Comparison of ENCODE assay signal across 25 cellular contexts in the genomic region with DNA sequence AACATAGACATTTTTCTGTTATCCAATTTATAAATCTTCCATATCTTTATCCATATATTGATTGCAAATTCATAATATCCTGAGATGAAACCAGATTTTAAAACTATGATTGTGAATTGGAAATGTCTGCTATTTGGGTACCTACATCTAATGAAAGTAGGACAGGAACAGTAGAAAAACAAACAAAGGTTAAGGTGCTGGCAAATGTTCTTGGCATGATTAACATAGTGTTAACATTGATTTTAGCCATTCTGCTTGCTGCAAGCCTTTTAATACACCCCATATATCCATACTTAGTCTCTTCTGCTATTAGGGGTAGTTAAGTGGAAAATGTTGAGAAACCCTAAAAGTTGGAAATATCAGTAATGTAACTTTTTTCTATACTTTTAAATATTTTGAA.
DNase-seq lines count a peak whose midpoint lies in the region; ATAC-seq, FAIRE-seq and TF ChIP-seq lines count a peak whose summit lies in the region.
"Had no signal": no experiment of that assay in that cellular context is flagged by ENCODE, and none has a peak within 500 bp of the region (broad histone marks: within the 10 kb centered on the region; RNA-seq: fewer than 3 reads in every experiment).

No MANE protein-coding gene starts in this region.

- H3K36me3 Mint-ChIP-seq in effector memory CD8-positive, alpha-beta T cell (ENCODE audit: insufficient read depth): no peaks in the 10 kb centered on the region
- H3K36me3 Mint-ChIP-seq: CD14-positive monocyte; CD8-positive, alpha-beta memory T cell had no signal

- TF ChIP-seq RAD21 in liver (IDR thresholded peaks at IDR 0.05) (peak; percentile 4 to 6), HepG2 (CRISPR knock-in tag; IDR thresholded peaks at IDR 0.05) (no peak)

- in situ Hi-C loops in HepG2 (cut with HindIII; ENCODE audit: extremely low pct_ligation_motif_present, low pct_unique_long_range_greater_than_20kb): no loop called here

- H3K9me3 Mint-ChIP-seq in effector memory CD8-positive, alpha-beta T cell: peaks cover 4 to 8% of the 10 kb centered on the region in 2 donors
- H3K9me3 Mint-ChIP-seq: CD4-positive, alpha-beta T cell had no signal

- FAIRE-seq in HepG2 (lab: Jason Lieb, UNC): no peak
- FAIRE-seq: A549, D721Med, GM12892, H1 had no signal

- DNase-seq in HepG2 (ENCODE audit: low spot score) (no peak), cerebellum (ENCODE audit: low spot score) (peak; percentile 33), left lobe of liver (ENCODE audit: low spot score) (no peak), heart left ventricle (no peak)
- DNase-seq in effector memory CD8-positive, alpha-beta T cell: no peak
- DNase-seq in stimulated activated CD4-positive, alpha-beta T cell treated with anti-CD3 and anti-CD28 coated beads, Interleukin-15, amount 100 ng/mL, for 24 hours: no peak
- DNase-seq: 8988T; ACHN; AML-193; BE2C; CD4-positive, alpha-beta T cell; CD8-positive, alpha-beta memory T cell; DMS 273 treated with DMSO at 0.1 percent for 48 hours; DMS79; EL; GM23248; H7; HCEC 1CT had no signal

- ATAC-seq in HepG2 (no peak), left lobe of liver (peak; percentile 94), heart left ventricle (no peak)
- ATAC-seq in effector memory CD8-positive, alpha-beta T cell (replicated peaks): no peak
- ATAC-seq: A549 had no signal

- no peak overlapping the region for H2AFZ ChIP-seq in HepG2 (ENCODE audit: low read length)
- H2AFZ ChIP-seq: GM23248 had no signal

- H3K79me2 ChIP-seq in HepG2 (ENCODE audit: insufficient read depth, low read length): no peaks in the 10 kb centered on the region

- H3K9me3 ChIP-seq in liver (ENCODE audit: control insufficient read depth in 4 of 4, low read length in 3 of 4): no peaks in the 10 kb centered on the region
- H3K9me3 ChIP-seq in HepG2 (ENCODE audit: low read length): no peaks in the 10 kb centered on the region
- no peaks in the 10 kb centered on the region for H3K9me3 ChIP-seq in heart left ventricle
- H3K9me3 ChIP-seq: A549; BE2C; BLaER1 treated with 17β-estradiol and CSF1 and Interleukin-3, amounts not matched to agents 10 nM and 100 nM had no signal

- no peaks in the 10 kb centered on the region for H3K27me3 ChIP-seq in liver (ENCODE audit: control insufficient read depth in 4 of 4, insufficient read depth in 4 of 4, low read length in 3 of 4)
- no peaks in the 10 kb centered on the region for H3K27me3 ChIP-seq in HepG2 (ENCODE audit: control insufficient read depth in 1 of 2, insufficient read depth in 2 of 2, low read length in 2 of 2)
- no peaks in the 10 kb centered on the region for H3K27me3 ChIP-seq in heart left ventricle
- H3K27me3 ChIP-seq: BE2C; BLaER1 treated with 17β-estradiol and CSF1 and Interleukin-3, amounts not matched to agents 10 nM and 100 nM had no signal

- POLR2A ChIA-PET in HepG2 (lab: Yijun Ruan, JAX): no interaction called here

- H3K36me3 ChIP-seq in liver (ENCODE audit: control insufficient read depth in 4 of 4, insufficient read depth in 3 of 4, low read depth in 1 of 4, low read length in 3 of 4): no peaks in the 10 kb centered on the region
- no peaks in the 10 kb centered on the region for H3K36me3 ChIP-seq in HepG2 (replicated peaks in 1 of 2; ENCODE audit: control insufficient read depth in 1 of 2, insufficient read depth in 2 of 2, low read length in 2 of 2)
- H3K36me3 ChIP-seq in heart left ventricle: no peaks in the 10 kb centered on the region
- H3K36me3 ChIP-seq: BE2C; BLaER1 treated with 17β-estradiol and CSF1 and Interleukin-3, amounts not matched to agents 10 nM and 100 nM had no signal

- no peaks in the 10 kb centered on the region for H3K4me1 Mint-ChIP-seq in effector memory CD8-positive, alpha-beta T cell (ENCODE audit: low read depth in 2 of 2)
- H3K4me1 Mint-ChIP-seq: CD14-positive monocyte; CD8-positive, alpha-beta memory T cell had no signal

- intact Hi-C loops in HepG2 (cut with micrococcal nuclease; ENCODE audit: unreplicated experiment): no loop called here
- intact Hi-C loops in heart left ventricle (cut with DNase I): no loop called here

- H3K27ac ChIP-seq in liver (ENCODE audit: low read depth in 1 of 2, low read length in 2 of 2) (no peak overlapping the region), HepG2 (ENCODE audit: extremely low read length, insufficient read depth, low read length) (no peak overlapping the region), heart left ventricle (no peak overlapping the region)
- H3K27ac ChIP-seq: A549; BLaER1 treated with 17β-estradiol and CSF1 and Interleukin-3, amounts not matched to agents 10 nM and 100 nM; GM23248 had no signal

- H3K4me1 ChIP-seq in liver (ENCODE audit: control insufficient read depth in 4 of 4, insufficient read depth in 4 of 4, low read length in 3 of 4) (peaks cover 2 to 24% (median 15%) of the 10 kb centered on the region in 4 donors), HepG2 (ENCODE audit: insufficient read depth, low read length) (no peaks in the 10 kb centered on the region), heart left ventricle (no peaks in the 10 kb centered on the region)
- H3K4me1 ChIP-seq: A549; BE2C; BLaER1 treated with 17β-estradiol and CSF1 and Interleukin-3, amounts not matched to agents 10 nM and 100 nM had no signal

- BruUV-seq in HepG2 (replicated peaks; lab: Mats Ljungman, UMichigan): no TSS peak

- CTCF ChIA-PET in HepG2 (lab: Yijun Ruan, JAX; ENCODE audit: low intra/inter-chr PET ratio, low total read pairs): no interaction called here

- no peak overlapping the region for H3K4me3 ChIP-seq in liver (ENCODE audit: low read depth in 1 of 3, low read length in 3 of 3)
- H3K4me3 ChIP-seq in HepG2 (replicated peaks in 1 of 3; ENCODE audit: insufficient read depth in 1 of 3, low read depth in 2 of 3, low read length in 3 of 3): no peak overlapping the region
- H3K4me3 ChIP-seq in heart left ventricle: no peak overlapping the region
- H3K4me3 ChIP-seq: A549; BLaER1 treated with 17β-estradiol and CSF1 and Interleukin-3, amounts not matched to agents 10 nM and 100 nM; GM23248 had no signal

- TF ChIP-seq CTCF in liver (IDR thresholded peaks at IDR 0.05; ENCODE audit: low read depth, low read length, missing input control) (no peak), HepG2 (CRISPR knock-in tag; IDR thresholded peaks at IDR 0.05) (no peak), heart left ventricle (IDR thresholded peaks at IDR 0.05) (no peak)

- no peak overlapping the region for H3K4me3 Mint-ChIP-seq in effector memory CD8-positive, alpha-beta T cell
- H3K4me3 Mint-ChIP-seq: CD14-positive monocyte; CD4-positive, alpha-beta T cell; CD8-positive, alpha-beta memory T cell had no signal

- TF ChIP-seq POLR2A in HepG2 (IDR thresholded peaks at IDR 0.05; ENCODE audit: insufficient read depth in 1 of 2, low read depth in 2 of 2, low read length in 2 of 2) (no peak), heart left ventricle (IDR thresholded peaks at IDR 0.05) (no peak)

- no peaks in the 10 kb centered on the region for H3K27me3 Mint-ChIP-seq in effector memory CD8-positive, alpha-beta T cell
- H3K27me3 Mint-ChIP-seq: CD4-positive, alpha-beta T cell; CD8-positive, alpha-beta memory T cell had no signal

- H3K9ac ChIP-seq in liver (ENCODE audit: low read depth in 1 of 2, low read length in 2 of 2) (no peak overlapping the region), HepG2 (ENCODE audit: insufficient read depth, low read depth, low read length) (no peak overlapping the region)
- H3K9ac ChIP-seq: BLaER1 treated with 17β-estradiol and CSF1 and Interleukin-3, amounts not matched to agents 10 nM and 100 nM; GM23248 had no signal

- H3K4me2 ChIP-seq in HepG2 (ENCODE audit: low read depth, low read length): no peak overlapping the region
- H3K4me2 ChIP-seq: A549; BLaER1 treated with 17β-estradiol and CSF1 and Interleukin-3, amounts not matched to agents 10 nM and 100 nM had no signal

- TF ChIP-seq EP300 in HepG2 (IDR thresholded peaks at IDR 0.05; ENCODE audit: low read depth in 2 of 2, low read length in 2 of 2): no peak
- no peak for TF ChIP-seq EP300 in HepG2 (CRISPR knock-in tag; IDR thresholded peaks at IDR 0.05; ENCODE audit: borderline replicate concordance)

- H3K27ac Mint-ChIP-seq in effector memory CD8-positive, alpha-beta T cell: no peak overlapping the region
- H3K27ac Mint-ChIP-seq: CD14-positive monocyte; CD4-positive, alpha-beta T cell; CD8-positive, alpha-beta memory T cell had no signal

- no peaks in the 10 kb centered on the region for H4K20me1 ChIP-seq in HepG2 (ENCODE audit: insufficient read depth, low read length)
- H4K20me1 ChIP-seq: BLaER1 treated with 17β-estradiol and CSF1 and Interleukin-3, amounts not matched to agents 10 nM and 100 nM had no signal

TF ChIP-seq in liver, 16 proteins besides CTCF, POLR2A, EP300 and RAD21 (continues in another document):
- TF ChIP-seq, protein P1, sequence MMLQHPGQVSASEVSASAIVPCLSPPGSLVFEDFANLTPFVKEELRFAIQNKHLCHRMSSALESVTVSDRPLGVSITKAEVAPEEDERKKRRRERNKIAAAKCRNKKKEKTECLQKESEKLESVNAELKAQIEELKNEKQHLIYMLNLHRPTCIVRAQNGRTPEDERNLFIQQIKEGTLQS (IDR thresholded peaks at IDR 0.05): no peak
- TF ChIP-seq JUND (IDR thresholded peaks at IDR 0.05) (no peak), YY1 (IDR thresholded peaks at IDR 0.05) (peak; percentile 41), RXRA (IDR thresholded peaks at IDR 0.05) (peak in 1 of 2 donors; percentile 9)

TF ChIP-seq in HepG2, 621 proteins besides CTCF, POLR2A, EP300 and RAD21 (continues in another document):
- TF ChIP-seq HOXA5 (CRISPR knock-in tag; IDR thresholded peaks at IDR 0.05) (no peak), ATF1 (CRISPR knock-in tag; IDR thresholded peaks at IDR 0.05) (no peak)
- TF ChIP-seq, protein P2, sequence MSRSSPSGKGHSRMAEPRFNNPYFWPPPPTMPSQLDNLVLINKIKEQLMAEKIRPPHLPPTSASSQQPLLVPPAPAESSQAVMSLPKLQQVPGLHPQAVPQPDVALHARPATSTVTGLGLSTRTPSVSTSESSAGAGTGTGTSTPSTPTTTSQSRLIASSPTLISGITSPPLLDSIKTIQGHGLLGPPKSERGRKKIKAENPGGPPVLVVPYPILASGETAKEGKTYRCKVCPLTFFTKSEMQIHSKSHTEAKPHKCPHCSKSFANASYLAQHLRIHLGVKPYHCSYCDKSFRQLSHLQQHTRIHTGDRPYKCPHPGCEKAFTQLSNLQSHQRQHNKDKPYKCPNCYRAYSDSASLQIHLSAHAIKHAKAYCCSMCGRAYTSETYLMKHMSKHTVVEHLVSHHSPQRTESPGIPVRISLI (CRISPR knock-in tag; IDR thresholded peaks at IDR 0.05; ENCODE audit: borderline replicate concordance): no peak
